Comparison of ENCODE assay signal across 11 cellular contexts in genomic region chr3:56590814-56591213, GRCh38. TPM values are rescaled to one million over a fixed set of nuclear protein-coding genes. Genes with fewer than 3 reads are reported as not detected.
DNase-seq lines count a peak whose midpoint lies in the region; ATAC-seq and TF ChIP-seq lines count a peak whose summit lies in the region.
"Had no signal": no experiment of that assay in that cellular context is flagged by ENCODE, and none has a peak within 500 bp of the region (broad histone marks: within the 10 kb centered on the region; RNA-seq: fewer than 3 reads in every experiment).

No MANE protein-coding gene starts in this region.

- no peak for ATAC-seq in HG02938 (IDR thresholded peaks at IDR 0.05; ENCODE audit: unreplicated experiment)
- no peak for ATAC-seq in GM19035 (IDR thresholded peaks at IDR 0.05; ENCODE audit: unreplicated experiment)
- ATAC-seq: heart right ventricle had no signal

- in situ Hi-C loops in mammary epithelial cell (cut with MboI; ENCODE audit: low sequenced_read_pairs in 2 of 2) = no loop called here

- H3K27ac Mint-ChIP-seq in MCF 10A (ENCODE audit: low read depth, unreplicated experiment) = peak overlapping the region; percentile 76
- H3K27ac Mint-ChIP-seq: activated B cell treated with CpG ODN at 0.5 μM for 24 hours had no signal

- no peaks in the 10 kb centered on the region for H3K4me1 Mint-ChIP-seq in MCF 10A (ENCODE audit: insufficient read depth, unreplicated experiment)
- H3K4me1 Mint-ChIP-seq: activated B cell treated with CpG ODN at 0.5 μM for 24 hours had no signal

- POLR2A ChIA-PET in MCF 10A (lab: Yijun Ruan, JAX) = no interaction called here

- intact Hi-C loops in MCF 10A (cut with micrococcal nuclease) (no loop called here), breast epithelium (cut with DNase I; ENCODE audit: low total_unique reads) (no loop called here), mammary epithelial cell (cut with micrococcal nuclease) (no loop called here), testis (cut with DNase I; ENCODE audit: low total_unique reads) (no loop called here)

- peaks cover 27% of the 10 kb centered on the region for H3K36me3 Mint-ChIP-seq in MCF 10A (ENCODE audit: insufficient read depth, unreplicated experiment)

- H3K4me3 ChIP-seq in breast epithelium (no peak overlapping the region), mammary epithelial cell (replicated peaks in 1 of 3; ENCODE audit: insufficient read depth in 1 of 3, low read depth in 2 of 3, low read length in 3 of 3) (no peak overlapping the region), kidney epithelial cell (ENCODE audit: low read depth, low read length) (no peak overlapping the region), testis (no peak overlapping the region)
- H3K4me3 ChIP-seq: heart right ventricle had no signal

- H3K4me1 ChIP-seq in breast epithelium (no peaks in the 10 kb centered on the region), mammary epithelial cell (ENCODE audit: insufficient read depth, low read length) (peaks cover 11% of the 10 kb centered on the region), testis (peaks cover 2% of the 10 kb centered on the region)

- DNase-seq in MCF 10A (ENCODE audit: unreplicated experiment) (no peak), breast epithelium (ENCODE audit: low spot score in 2 of 2) (no peak), mammary epithelial cell (peak; percentile 64), kidney epithelial cell (ENCODE audit: low read depth) (peak; percentile 26), testis (no peak), activated gamma-delta T cell (lab: John Stamatoyannopoulos, UW) (no peak)
- DNase-seq: activated B cell treated with CpG ODN at 0.5 μM for 24 hours; activated T-cell treated with anti-CD3 and anti-CD28 coated beads, Interleukin-2, amount 50 U/mL, for 1 hour; heart right ventricle had no signal

- H3K36me3 ChIP-seq in breast epithelium (no peaks in the 10 kb centered on the region), mammary epithelial cell (ENCODE audit: insufficient read depth, low read length) (peaks cover 9% of the 10 kb centered on the region), kidney epithelial cell (ENCODE audit: control insufficient read depth, insufficient read depth, low read length) (no peaks in the 10 kb centered on the region), testis (ENCODE audit: low read depth, missing control alignments) (no peaks in the 10 kb centered on the region)

- H3K27me3 Mint-ChIP-seq in MCF 10A (ENCODE audit: insufficient read depth, unreplicated experiment) = no peaks in the 10 kb centered on the region
- H3K27me3 Mint-ChIP-seq: activated B cell treated with CpG ODN at 0.5 μM for 24 hours had no signal

- BruUV-seq in MCF 10A (replicated peaks; lab: Mats Ljungman, UMichigan) (no TSS peak), mammary epithelial cell (replicated peaks; lab: Mats Ljungman, UMichigan) (no TSS peak)

- H3K4me2 ChIP-seq in mammary epithelial cell (ENCODE audit: insufficient read depth, low read depth, low read length) = peak overlapping the region; percentile 37

- dilution Hi-C loops in mammary epithelial cell (cut with HindIII; ENCODE audit: low sequenced_read_pairs) = no loop called here

- CTCF ChIA-PET in MCF 10A (lab: Yijun Ruan, JAX) (interaction anchor here (0.7 kb wide), 1 partner anchor 18 kb away, joined by 3 read pairs; no protein-coding TSS in a partner anchor), mammary epithelial cell (lab: Charles Lee; ENCODE audit: low non-redundant PET) (no interaction called here)

- H3K9me3 ChIP-seq in breast epithelium (no peaks in the 10 kb centered on the region), mammary epithelial cell (replicated peaks; ENCODE audit: insufficient read depth, low read length) (no peaks in the 10 kb centered on the region), testis (no peaks in the 10 kb centered on the region)
- H3K9me3 ChIP-seq: heart right ventricle had no signal

- TF ChIP-seq POLR2A in breast epithelium (IDR thresholded peaks at IDR 0.05) (no peak), testis (IDR thresholded peaks at IDR 0.05) (no peak)

- no peaks in the 10 kb centered on the region for H4K20me1 ChIP-seq in mammary epithelial cell (ENCODE audit: insufficient read depth, low read length)

- H3K4me3 Mint-ChIP-seq in MCF 10A (ENCODE audit: unreplicated experiment) = no peak overlapping the region
- H3K4me3 Mint-ChIP-seq: activated B cell treated with CpG ODN at 0.5 μM for 24 hours had no signal

- no peaks in the 10 kb centered on the region for H3K79me2 ChIP-seq in mammary epithelial cell (ENCODE audit: insufficient read depth, low read length)

- no peaks in the 10 kb centered on the region for H3K9me3 Mint-ChIP-seq in MCF 10A (ENCODE audit: unreplicated experiment)
- H3K9me3 Mint-ChIP-seq: activated B cell treated with CpG ODN at 0.5 μM for 24 hours had no signal

- H2AFZ ChIP-seq in mammary epithelial cell (ENCODE audit: low read depth, low read length) = no peak overlapping the region

- H3K27me3 ChIP-seq in breast epithelium (no peaks in the 10 kb centered on the region), mammary epithelial cell (ENCODE audit: insufficient read depth, low read length) (no peaks in the 10 kb centered on the region), kidney epithelial cell (ENCODE audit: control insufficient read depth, insufficient read depth, low read length) (no peaks in the 10 kb centered on the region), testis (no peaks in the 10 kb centered on the region)
- H3K27me3 ChIP-seq: heart right ventricle had no signal

- no peak overlapping the region for H3K9ac ChIP-seq in mammary epithelial cell (ENCODE audit: insufficient read depth, low read length)

- H3K27ac ChIP-seq in breast epithelium (no peak overlapping the region), mammary epithelial cell (ENCODE audit: insufficient read depth, low read depth, low read length) (peak overlapping the region; percentile 14), testis (no peak overlapping the region)
- H3K27ac ChIP-seq: heart right ventricle had no signal

- WGBS in mammary epithelial cell (ENCODE audit: low coverage, missing lambda C conversion rate) = 0% methylated on average over 1 of the region's 1 CpG
- 48 to 63% methylated on average over 1 of the region's 1 CpG for whole genome bisulfite sequencing in testis, 2 donors

- TF ChIP-seq CTCF in MCF 10A (IDR thresholded peaks at IDR 0.05; ENCODE audit: unreplicated experiment) = no peak
- TF ChIP-seq CTCF in breast epithelium (IDR thresholded peaks at IDR 0.05) = no peak
- TF ChIP-seq CTCF in mammary epithelial cell (conservative IDR thresholded peaks at IDR 0.05 in 1 of 2, IDR thresholded peaks at IDR 0.05 in 1 of 2; ENCODE audit: extremely low read depth in 1 of 2, insufficient read depth in 1 of 2, low read depth in 1 of 2, low read length in 2 of 2) = no peak
- TF ChIP-seq CTCF in kidney epithelial cell (IDR thresholded peaks at IDR 0.05; ENCODE audit: insufficient read depth, low read length, poor library complexity, severe bottlenecking) = no peak
- TF ChIP-seq CTCF in testis (IDR thresholded peaks at IDR 0.05) = no peak

RNA-seq across cellular contexts. Expression of gene CCDC66, which starts 33.8 kb away (rescaled TPM):
- total RNA-seq in MCF 10A (2022) = 28.6 and 34.5 TPM in 2 replicates
- 10 to 100 TPM; 34.6 to 67.0 (median 50.8) TPM for total RNA-seq in breast epithelium
- total RNA-seq in mammary epithelial cell = 10 to 100 TPM; 19.6 to 20.7 TPM
- polyA plus RNA-seq in mammary epithelial cell = 4.0 TPM
- 40.5 TPM for polyA minus RNA-seq in mammary epithelial cell
- total RNA-seq in kidney epithelial cell = 7.5 and 11.6 TPM in 2 replicates
- 10 to 100 TPM; 37.3 to 69.0 TPM for total RNA-seq in testis
- 16.6 TPM for polyA plus RNA-seq in testis (ENCODE audit: insufficient read depth, low read depth, low replicate concordance)

Comparison
In these comparisons a context has a peak if more than half of its experiments do, and no peak if none do; other contexts are left out.
1. DNase-seq: peak in mammary epithelial cell (single experiment) and kidney epithelial cell (single experiment); none in MCF 10A (single experiment), breast epithelium (0 of 2), testis (single experiment) and activated gamma-delta T cell (single experiment).